8 cellular contexts compared by ENCODE assay signal in genomic region chrX:16445166-16445752, GRCh38.
DNase-seq lines count a peak whose midpoint lies in the region; ATAC-seq and TF ChIP-seq lines count a peak whose summit lies in the region.

No MANE protein-coding gene starts in this region.

- H3K27ac Mint-ChIP-seq in endodermal cell = peak overlapping the region; percentile 68

- H3K4me3 ChIP-seq in MM.1S (ENCODE audit: low read length) (no peak overlapping the region), endodermal cell (ENCODE audit: low read length) (no peak overlapping the region), parathyroid adenoma (ENCODE audit: low read depth, low read length) (no peak overlapping the region)

- no peaks in the 10 kb centered on the region for H3F3A ChIP-seq in MM.1S (ENCODE audit: insufficient read depth, low read length)

- H3K79me2 ChIP-seq in MM.1S (ENCODE audit: low read length) (no peaks in the 10 kb centered on the region), parathyroid adenoma (no peaks in the 10 kb centered on the region)

- H3K9me3 ChIP-seq in MM.1S (replicated peaks; ENCODE audit: insufficient read depth, low read length) (no peaks in the 10 kb centered on the region), endodermal cell (ENCODE audit: control insufficient read depth, low read length) (no peaks in the 10 kb centered on the region), parathyroid adenoma (ENCODE audit: control insufficient read depth, low read length) (no peaks in the 10 kb centered on the region)

- peaks cover 7% of the 10 kb centered on the region for H3K9me3 Mint-ChIP-seq in endodermal cell

- H3K4me3 Mint-ChIP-seq in endodermal cell = no peak overlapping the region

- H3K9ac ChIP-seq in MM.1S (ENCODE audit: low read length) = no peak overlapping the region
- H3K9ac ChIP-seq in endodermal cell (ENCODE audit: extremely low read depth, low read length, poor library complexity, severe bottlenecking) = no peak overlapping the region
- H3K9ac ChIP-seq in parathyroid adenoma = no peak overlapping the region

- no peaks in the 10 kb centered on the region for H3K27me3 Mint-ChIP-seq in endodermal cell (ENCODE audit: insufficient read depth)

- H3K4me1 Mint-ChIP-seq in endodermal cell = peaks cover 20% of the 10 kb centered on the region

- DNase-seq in Daoy (ENCODE audit: low read depth) = peak; percentile 20
- DNase-seq in MM.1S = peak; percentile 38
- peak; percentile 47 for DNase-seq in activated CD4-positive, alpha-beta T cell treated with anti-CD3 and anti-CD28 coated beads for 48 hours
- DNase-seq in endodermal cell = peak; percentile 83
- DNase-seq in 8988T = no peak
- DNase-seq in DMS114 treated with DMSO at 0.1 percent for 48 hours (lab: John Stamatoyannopoulos, UW; ENCODE audit: unreplicated experiment) = no peak

- H3K4me2 ChIP-seq in MM.1S (ENCODE audit: low read depth, low read length) (no peak overlapping the region), parathyroid adenoma (ENCODE audit: low read length) (no peak overlapping the region)

- TF ChIP-seq CTCF in MM.1S (IDR thresholded peaks at IDR 0.05; ENCODE audit: low read length) (peak; percentile 68), endodermal cell (conservative IDR thresholded peaks at IDR 0.05) (peak; percentile 88), parathyroid adenoma (IDR thresholded peaks at IDR 0.05) (peak; percentile 29)

- H3K27me3 ChIP-seq in MM.1S (replicated peaks; ENCODE audit: insufficient read depth, low read length) = no peaks in the 10 kb centered on the region
- no peaks in the 10 kb centered on the region for H3K27me3 ChIP-seq in endodermal cell (ENCODE audit: control insufficient read depth, insufficient read depth, low read length, poor library complexity, severe bottlenecking)
- H3K27me3 ChIP-seq in parathyroid adenoma (ENCODE audit: control insufficient read depth, insufficient read depth, low read length) = no peaks in the 10 kb centered on the region

- H3K4me1 ChIP-seq in MM.1S (ENCODE audit: low read length) (no peaks in the 10 kb centered on the region), endodermal cell (ENCODE audit: control insufficient read depth, insufficient read depth, low read length) (no peaks in the 10 kb centered on the region), parathyroid adenoma (no peaks in the 10 kb centered on the region)

- H3K9me2 ChIP-seq in MM.1S (replicated peaks; ENCODE audit: insufficient read depth, low read length) = no peaks in the 10 kb centered on the region

- no peak overlapping the region for H3K27ac ChIP-seq in MM.1S (ENCODE audit: low read length)
- H3K27ac ChIP-seq in endodermal cell (ENCODE audit: low read depth, low read length) = no peak overlapping the region
- H3K27ac ChIP-seq in parathyroid adenoma = no peak overlapping the region

- peak; percentile 86 for ATAC-seq in GM19467 (IDR thresholded peaks at IDR 0.05; ENCODE audit: unreplicated experiment)

- 43% methylated on average over 5 of the region's 6 CpGs; no CpG with 5 or more reads in 1 of the 2 experiments for whole genome bisulfite sequencing in endodermal cell (ENCODE audit: insufficient coverage in 1 of 2, insufficient read length in 1 of 2), 2 experiments

- no peak overlapping the region for H2AFZ ChIP-seq in MM.1S (ENCODE audit: low read length)
- no peak overlapping the region for H2AFZ ChIP-seq in parathyroid adenoma

- H4K20me1 ChIP-seq in MM.1S (ENCODE audit: insufficient read depth, low read length) = no peaks in the 10 kb centered on the region

- H3K36me3 ChIP-seq in MM.1S (replicated peaks; ENCODE audit: insufficient read depth, low read length) (no peaks in the 10 kb centered on the region), endodermal cell (ENCODE audit: control insufficient read depth, insufficient read depth, low read length) (no peaks in the 10 kb centered on the region), parathyroid adenoma (ENCODE audit: control insufficient read depth, insufficient read depth, low read length) (no peaks in the 10 kb centered on the region)

- peaks cover 39% of the 10 kb centered on the region for H3K36me3 Mint-ChIP-seq in endodermal cell (ENCODE audit: low read depth)

Comparison
In these comparisons a context has a peak if more than half of its experiments do, and no peak if none do; other contexts are left out.
1. DNase-seq: peak in Daoy (single experiment), MM.1S (single experiment), activated CD4-positive, alpha-beta T cell treated with anti-CD3 and anti-CD28 coated beads for 48 hours (single experiment) and endodermal cell (single experiment); none in 8988T (single experiment) and DMS114 treated with DMSO at 0.1 percent for 48 hours (single experiment).
2. CTCF ChIP-seq: peak in every context shown above with its lines; median percentile 88 in endodermal cell; 68 in MM.1S; 29 in parathyroid adenoma.